ENCODE assay signal across 8 cellular contexts in genomic region chr21:15483138-15483780, GRCh38.
DNase-seq lines count a peak whose midpoint lies in the region; ATAC-seq, FAIRE-seq and TF ChIP-seq lines count a peak whose summit lies in the region.

No MANE protein-coding gene starts in this region.

- TF ChIP-seq CTCF in activated B cell treated with CpG ODN at 0.5 μM for 24 hours (IDR thresholded peaks at IDR 0.05): no peak
- TF ChIP-seq CTCF in cardiac fibroblast (IDR thresholded peaks at IDR 0.05; ENCODE audit: low read depth, low read length): peak; percentile 95
- peak; percentile 92 for TF ChIP-seq CTCF in kidney (IDR thresholded peaks at IDR 0.05; ENCODE audit: borderline replicate concordance, extremely low read depth, insufficient read depth)

- H3K36me3 ChIP-seq in kidney (ENCODE audit: control insufficient read depth in 1 of 2, insufficient read depth in 2 of 2, low read length in 2 of 2): no peaks in the 10 kb centered on the region

- H3K27me3 Mint-ChIP-seq in activated B cell treated with CpG ODN at 0.5 μM for 24 hours: no peaks in the 10 kb centered on the region

- FAIRE-seq in kidney (lab: Jason Lieb, UNC): peak; percentile 15

- CTCF ChIA-PET in activated B cell treated with CpG ODN at 0.5 μM for 24 hours (lab: Charles Lee): interaction anchor here (0.6 to 4.1 kb wide), 22 partner anchors 8 to 1223 kb away, joined by 3 to 26 read pairs (median 3); no protein-coding TSS in a partner anchor

- H3K4me1 Mint-ChIP-seq in activated B cell treated with CpG ODN at 0.5 μM for 24 hours: peaks cover 7% of the 10 kb centered on the region

- H3K9ac ChIP-seq in kidney (ENCODE audit: low read length in 2 of 2): no peak overlapping the region

- intact Hi-C loops in activated B cell treated with CpG ODN at 0.5 μM for 24 hours (cut with micrococcal nuclease): loop anchor here (1.0 to 2.0 kb wide), 10 partner anchors 31 to 1224 kb away; no protein-coding TSS in a partner anchor
- intact Hi-C loops in kidney (cut with DNase I): loop anchor here (5.0 kb wide), 1 partner anchor 621 kb away; no protein-coding TSS in a partner anchor

- H3K9me3 Mint-ChIP-seq in activated B cell treated with CpG ODN at 0.5 μM for 24 hours: no peaks in the 10 kb centered on the region

- no peak overlapping the region for H3K27ac Mint-ChIP-seq in activated B cell treated with CpG ODN at 0.5 μM for 24 hours

- DNase-seq in AG20443 (ENCODE audit: low spot score) (peak; percentile 87), NCI-H2171 (lab: John Stamatoyannopoulos, UW) (peak; percentile 28), activated B cell treated with CpG ODN at 0.5 μM for 24 hours (peak; percentile 54), cardiac fibroblast (ENCODE audit: low read depth in 2 of 2) (peak; percentile 93 to 94), kidney (peak; percentile 93)
- DNase-seq in stimulated activated CD4-positive, alpha-beta T cell treated with anti-CD3 and anti-CD28 coated beads, Interleukin-1b, Interleukin-23, amount 100 ng/mL, for 48 hours: peak; percentile 75

- H3K4me1 ChIP-seq in kidney (ENCODE audit: control insufficient read depth in 1 of 2, insufficient read depth in 1 of 2, low read depth in 1 of 2, low read length in 2 of 2): no peaks in the 10 kb centered on the region

- no peak overlapping the region for H3K4me3 Mint-ChIP-seq in activated B cell treated with CpG ODN at 0.5 μM for 24 hours

- POLR2A ChIA-PET in activated B cell treated with CpG ODN at 0.5 μM for 24 hours (lab: Charles Lee): no interaction called here

- H3K27ac ChIP-seq in kidney (ENCODE audit: low read depth in 2 of 2, low read length in 2 of 2): no peak overlapping the region

- no peaks in the 10 kb centered on the region for H3K36me3 Mint-ChIP-seq in activated B cell treated with CpG ODN at 0.5 μM for 24 hours (ENCODE audit: low read depth)

- ATAC-seq in GM18870 (IDR thresholded peaks at IDR 0.05; ENCODE audit: unreplicated experiment) (peak; percentile 92), HG03095 (IDR thresholded peaks at IDR 0.05; ENCODE audit: unreplicated experiment) (peak; percentile 98), activated B cell treated with CpG ODN at 0.5 μM for 24 hours (ENCODE audit: low read depth) (peak; percentile 99)

- no peaks in the 10 kb centered on the region for H3K9me3 ChIP-seq in kidney (ENCODE audit: control insufficient read depth in 1 of 2, low read length in 2 of 2)

- no peak overlapping the region for H3K4me3 ChIP-seq in cardiac fibroblast (replicated peaks in 1 of 2; ENCODE audit: low read depth in 2 of 2, low read length in 2 of 2)
- no peak overlapping the region for H3K4me3 ChIP-seq in kidney (ENCODE audit: low read length in 2 of 2)

Comparison
In these comparisons a context has a peak if more than half of its experiments do, and no peak if none do; other contexts are left out.
1. DNase-seq: peak in every context shown above with its lines; median percentile 94 in cardiac fibroblast; 93 in kidney; 87 in AG20443; 75 in stimulated activated CD4-positive, alpha-beta T cell treated with anti-CD3 and anti-CD28 coated beads, Interleukin-1b, Interleukin-23, amount 100 ng/mL, for 48 hours; 54 in activated B cell treated with CpG ODN at 0.5 μM for 24 hours; 28 in NCI-H2171.